10 cellular contexts compared by ENCODE assay signal in genomic region chr1:226602186-226603029, GRCh38. TPM values are rescaled to one million over a fixed set of nuclear protein-coding genes. Genes with fewer than 3 reads are reported as not detected.
A peak's percentile ranks its signal among the peaks of the same experiment; 100 is the strongest.
DNase-seq lines count a peak whose midpoint lies in the region; ATAC-seq and TF ChIP-seq lines count a peak whose summit lies in the region.
"Had no signal": no experiment of that assay in that cellular context is flagged by ENCODE, and none has a peak within 500 bp of the region (broad histone marks: within the 10 kb centered on the region; RNA-seq: fewer than 3 reads in every experiment).

No MANE protein-coding gene starts in this region.

- POLR2A ChIA-PET in CD8-positive, alpha-beta T cell (lab: Charles Lee): no interaction called here

- TF ChIP-seq POLR2A in vagina (IDR thresholded peaks at IDR 0.05): no peak

- H3K4me3 Mint-ChIP-seq in CD8-positive, alpha-beta T cell: no peak overlapping the region

- DNase-seq in RPMI7951 (ENCODE audit: low read depth): peak; percentile 88
- peak; percentile 37 to 95 for DNase-seq in fibroblast of lung (ENCODE audit: low read depth in 2 of 2)
- peak in 1 of 2 donors; percentile 97 for DNase-seq in vagina (ENCODE audit: extremely low spot score in 2 of 2)
- no peak for DNase-seq in NCI-H748 (lab: John Stamatoyannopoulos, UW; ENCODE audit: unreplicated experiment)
- DNase-seq in CD8-positive, alpha-beta T cell: no peak
- DNase-seq: NCI-H345 had no signal

- H3K27me3 Mint-ChIP-seq in CD8-positive, alpha-beta T cell (ENCODE audit: low read depth): peaks cover 2% of the 10 kb centered on the region

- H3K27ac Mint-ChIP-seq in CD8-positive, alpha-beta T cell: no peak overlapping the region
- H3K27ac Mint-ChIP-seq: activated T-helper 2 cell treated with anti-CD3 and anti-CD28 coated beads, Interferon-gamma antibody, Interleukin-2, Interleukin-4, amounts not matched to agents 10 μg/mL and 5 μg/mL and 100 μg/mL, durations not matched to agents 14 hours and 24 hours and 36 hours had no signal

- H3K4me3 ChIP-seq in fibroblast of lung (replicated peaks in 1 of 4; ENCODE audit: control extremely low read depth in 1 of 4, insufficient read depth in 1 of 4, low read depth in 3 of 4, low read length in 4 of 4) (peak overlapping the region; percentile 24 to 41 (median 30)), muscle layer of duodenum (ENCODE audit: low read depth in 1 of 2, low read length in 2 of 2) (no peak overlapping the region), vagina (peak overlapping the region; percentile 19 to 23)
- no peak overlapping the region for H3K4me3 ChIP-seq in CD8-positive, alpha-beta T cell (ENCODE audit: low read depth, low read length)

- H3K9me3 Mint-ChIP-seq in CD8-positive, alpha-beta T cell: no peaks in the 10 kb centered on the region
- H3K9me3 Mint-ChIP-seq: activated T-helper 2 cell treated with anti-CD3 and anti-CD28 coated beads, Interferon-gamma antibody, Interleukin-2, Interleukin-4, amounts not matched to agents 10 μg/mL and 5 μg/mL and 100 μg/mL, durations not matched to agents 14 hours and 24 hours and 36 hours had no signal

- intact Hi-C loops in vagina (cut with DNase I): no loop called here
- intact Hi-C loops in CD8-positive, alpha-beta T cell (cut with DNase I, micrococcal nuclease): no loop called here

- H2AFZ ChIP-seq in fibroblast of lung (ENCODE audit: low read length): no peak overlapping the region

- H3K27ac ChIP-seq in fibroblast of lung (ENCODE audit: insufficient read depth, low read length) (peak overlapping the region; percentile 68), muscle layer of duodenum (ENCODE audit: low read length) (peak overlapping the region; percentile 88), vagina (peak overlapping the region; percentile 90)
- no peak overlapping the region for H3K27ac ChIP-seq in CD8-positive, alpha-beta T cell (ENCODE audit: low read depth, low read length)
- H3K27ac ChIP-seq: neutrophil had no signal

- H4K20me1 ChIP-seq in fibroblast of lung (ENCODE audit: control insufficient read depth, extremely low read depth, insufficient read depth, low read length): no peaks in the 10 kb centered on the region

- no peak for TF ChIP-seq CTCF in fibroblast of lung (conservative IDR thresholded peaks at IDR 0.05 in 1 of 2, IDR thresholded peaks at IDR 0.05 in 1 of 2; ENCODE audit: low read depth in 1 of 2, low read length in 2 of 2)
- TF ChIP-seq CTCF in vagina (IDR thresholded peaks at IDR 0.05): no peak
- TF ChIP-seq CTCF in CD8-positive, alpha-beta T cell (IDR thresholded peaks at IDR 0.05): no peak

- H3K36me3 ChIP-seq in fibroblast of lung (ENCODE audit: control insufficient read depth, insufficient read depth, low read length) (no peaks in the 10 kb centered on the region), muscle layer of duodenum (ENCODE audit: control insufficient read depth in 1 of 2, insufficient read depth in 2 of 2, low read length in 2 of 2) (no peaks in the 10 kb centered on the region), vagina (no peaks in the 10 kb centered on the region)
- H3K36me3 ChIP-seq in CD8-positive, alpha-beta T cell (ENCODE audit: insufficient read depth, low read length): no peaks in the 10 kb centered on the region
- H3K36me3 ChIP-seq: neutrophil had no signal

- no peak for ATAC-seq in CD8-positive, alpha-beta T cell
- no peak for ATAC-seq in HG02840 (IDR thresholded peaks at IDR 0.05; ENCODE audit: low FRiP score, unreplicated experiment)

- no peaks in the 10 kb centered on the region for H3K4me1 Mint-ChIP-seq in CD8-positive, alpha-beta T cell (ENCODE audit: low read depth)

- peaks cover 13% of the 10 kb centered on the region for H3K27me3 ChIP-seq in fibroblast of lung (ENCODE audit: control insufficient read depth, insufficient read depth, low read length)
- no peaks in the 10 kb centered on the region for H3K27me3 ChIP-seq in muscle layer of duodenum (ENCODE audit: low read depth, low read length)
- H3K27me3 ChIP-seq in vagina: no peaks in the 10 kb centered on the region
- H3K27me3 ChIP-seq in CD8-positive, alpha-beta T cell (ENCODE audit: insufficient read depth, low read length): no peaks in the 10 kb centered on the region

- CTCF ChIA-PET in CD8-positive, alpha-beta T cell (lab: Charles Lee): interaction anchor here (0.7 to 2.0 kb wide), 2 partner anchors 24 to 178 kb away, joined by 3 to 8 read pairs; no protein-coding TSS in a partner anchor

- no peaks in the 10 kb centered on the region for H3K36me3 Mint-ChIP-seq in CD8-positive, alpha-beta T cell

- peak overlapping the region; percentile 85 for H3K4me2 ChIP-seq in fibroblast of lung (ENCODE audit: extremely low read depth, insufficient read depth, low read length)

- H3K4me1 ChIP-seq in fibroblast of lung (ENCODE audit: control insufficient read depth, extremely low read depth, insufficient read depth, low read length) (peaks cover 13% of the 10 kb centered on the region), muscle layer of duodenum (ENCODE audit: control insufficient read depth in 1 of 2, insufficient read depth in 2 of 2, low read length in 2 of 2) (peaks cover 9 to 22% of the 10 kb centered on the region in 2 donors), vagina (peaks cover 56% of the 10 kb centered on the region)
- H3K4me1 ChIP-seq in CD8-positive, alpha-beta T cell (ENCODE audit: insufficient read depth, low read length): no peaks in the 10 kb centered on the region

- H3K9ac ChIP-seq in fibroblast of lung (ENCODE audit: insufficient read depth, low read length): peak overlapping the region; percentile 57

- H3K79me2 ChIP-seq in fibroblast of lung (ENCODE audit: control insufficient read depth, insufficient read depth, low read length): no peaks in the 10 kb centered on the region

- H3K9me3 ChIP-seq in fibroblast of lung (ENCODE audit: control insufficient read depth, insufficient read depth, low read depth, low read length) (no peaks in the 10 kb centered on the region), muscle layer of duodenum (ENCODE audit: control insufficient read depth in 1 of 2, low read length in 2 of 2) (no peaks in the 10 kb centered on the region), vagina (no peaks in the 10 kb centered on the region)
- H3K9me3 ChIP-seq in CD8-positive, alpha-beta T cell (ENCODE audit: low read length): no peaks in the 10 kb centered on the region
- H3K9me3 ChIP-seq: neutrophil had no signal

RNA-seq across cellular contexts. Expression of gene STUM, which starts 53.8 kb away (rescaled TPM):
- not detected in 2 replicates for total RNA-seq in RPMI7951 (2014; rRNA removed; shearing (Covaris generic))
- total RNA-seq in fibroblast of lung (under 0.01 TPM in 1 of 2 replicates, not detected in the other), vagina (6.4 TPM)
- 0.01 and 0.02 TPM in 2 replicates for polyA plus RNA-seq in fibroblast of lung
- not detected in 2 replicates for polyA plus RNA-seq in fibroblast of lung (2012)
- not detected in 2 replicates for polyA minus RNA-seq in fibroblast of lung (ENCODE audit: low replicate concordance)
- total RNA-seq in CD8-positive, alpha-beta T cell: not detected
- total RNA-seq: activated T-helper 2 cell treated with anti-CD3 and anti-CD28 coated beads, Interferon-gamma antibody, Interleukin-2, Interleukin-4, amounts not matched to agents 10 μg/mL and 5 μg/mL and 100 μg/mL, durations not matched to agents 14 hours and 24 hours and 36 hours had no signal

Comparison
In these comparisons a context has a peak if more than half of its experiments do, and no peak if none do; other contexts are left out.
1. DNase-seq: peak in RPMI7951 (single experiment) and fibroblast of lung (2 of 2); none in NCI-H748 (single experiment) and CD8-positive, alpha-beta T cell (0 of 7).
2. H3K4me3 ChIP-seq: peak in fibroblast of lung (4 of 4) and vagina (2 of 2); none in muscle layer of duodenum (0 of 2) and CD8-positive, alpha-beta T cell (single experiment).